Comparison of ENCODE assay signal across 20 cellular contexts in the genomic region with DNA sequence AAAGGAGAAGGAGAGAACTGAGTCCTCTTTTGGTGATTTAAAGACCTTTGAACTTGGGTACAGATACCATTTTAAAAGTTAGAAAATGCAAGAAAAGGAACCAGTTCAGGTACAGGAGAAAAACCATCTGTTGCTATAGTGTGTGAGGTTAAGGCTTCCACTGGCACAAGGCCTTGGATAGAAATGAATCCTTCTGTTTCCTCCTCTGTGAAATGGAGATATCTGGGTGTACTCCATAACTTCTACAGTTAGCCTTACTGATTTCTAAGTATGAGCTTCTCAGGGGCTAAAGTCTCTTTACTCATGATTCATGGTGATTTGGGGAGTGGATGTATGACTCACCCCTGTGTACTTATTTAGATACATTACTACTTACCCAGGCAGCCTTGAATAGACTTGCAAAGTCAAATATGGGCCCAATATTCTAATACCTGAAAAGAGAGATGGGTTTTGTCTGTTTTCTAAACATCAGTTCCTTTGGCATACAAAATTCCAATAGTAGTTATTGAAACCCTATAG.
DNase-seq lines count a peak whose midpoint lies in the region; ATAC-seq and TF ChIP-seq lines count a peak whose summit lies in the region.
"Had no signal": no experiment of that assay in that cellular context is flagged by ENCODE, and none has a peak within 500 bp of the region (broad histone marks: within the 10 kb centered on the region; RNA-seq: fewer than 3 reads in every experiment).

No MANE protein-coding gene starts in this region.

- no peak overlapping the region for H3K14ac ChIP-seq in H9 (ENCODE audit: insufficient read depth, low read length)

- H4K91ac ChIP-seq in H9 (ENCODE audit: insufficient read length, low read depth, low read length) = no peak overlapping the region

- H3K23me2 ChIP-seq in H9 (ENCODE audit: insufficient read length, low read depth, low read length, poor library complexity, severe bottlenecking) = no peaks in the 10 kb centered on the region

- H3K4me1 ChIP-seq in HEK293 (ENCODE audit: control insufficient read depth, insufficient read depth, low read length) (no peaks in the 10 kb centered on the region), gastrocnemius medialis (no peaks in the 10 kb centered on the region), H9 (ENCODE audit: insufficient read depth, low read length) (peaks cover 5% of the 10 kb centered on the region; the same call in 1 of the 2 replicates)

- no peaks in the 10 kb centered on the region for H3K9me3 ChIP-seq in HEK293 (ENCODE audit: control insufficient read depth, insufficient read depth, low read depth, low read length)
- no peaks in the 10 kb centered on the region for H3K9me3 ChIP-seq in gastrocnemius medialis
- no peaks in the 10 kb centered on the region for H3K9me3 ChIP-seq in H9 (ENCODE audit: control insufficient read depth, low read depth, low read length)
- H3K9me3 ChIP-seq: ovary had no signal

- TF ChIP-seq POLR2A in gastrocnemius medialis (IDR thresholded peaks at IDR 0.05) = no peak

- H3K23ac ChIP-seq in H9 (ENCODE audit: insufficient read length, low read depth, low read length) = no peak overlapping the region

- no peak overlapping the region for H2BK5ac ChIP-seq in H9 (ENCODE audit: insufficient read length, low read length)

- no peak overlapping the region for H3K4me3 ChIP-seq in HEK293 (ENCODE audit: low read depth, low read length)
- H3K4me3 ChIP-seq in fibroblast of the aortic adventitia (ENCODE audit: low read depth, low read length) = no peak overlapping the region
- no peak overlapping the region for H3K4me3 ChIP-seq in gastrocnemius medialis
- H3K4me3 ChIP-seq: ovary, spleen had no signal

- no peaks in the 10 kb centered on the region for H3K36me3 ChIP-seq in HEK293 (ENCODE audit: control insufficient read depth in 2 of 2, insufficient read depth in 1 of 2, low read length in 2 of 2)
- H3K36me3 ChIP-seq in gastrocnemius medialis = no peaks in the 10 kb centered on the region
- H3K36me3 ChIP-seq: ovary, spleen, WERI-Rb-1 had no signal

- no peaks in the 10 kb centered on the region for H3K27me3 Mint-ChIP-seq in activated T-helper 17 cell treated with anti-CD3 and anti-CD28 coated beads, Interleukin-2, amount 50 U/mL, for 72 hours
- H3K27me3 Mint-ChIP-seq in H9 (ENCODE audit: low read depth) = no peaks in the 10 kb centered on the region
- H3K27me3 Mint-ChIP-seq: B cell; stimulated activated naive CD8-positive, alpha-beta T cell treated with anti-CD3 and anti-CD28 coated beads, Interleukin-15, Interleukin-2, amounts not matched to agents 100 ng/mL and 50 ng/mL, for 24 hours had no signal

- H3K18ac ChIP-seq in H9 (ENCODE audit: insufficient read length, low read depth, low read length) = no peak overlapping the region

- H3K27me3 ChIP-seq in gastrocnemius medialis (no peaks in the 10 kb centered on the region), H9 (ENCODE audit: insufficient read depth, low read length) (no peaks in the 10 kb centered on the region)
- H3K27me3 ChIP-seq: ovary, spleen had no signal

- in situ Hi-C loops in gastrocnemius medialis (cut with MboI; ENCODE audit: low sequenced_read_pairs in 4 of 4) = no loop called here

- H3K4me3 Mint-ChIP-seq in activated T-helper 17 cell treated with anti-CD3 and anti-CD28 coated beads, Interleukin-2, amount 50 U/mL, for 72 hours = no peak overlapping the region
- H3K4me3 Mint-ChIP-seq in H9 = no peak overlapping the region
- H3K4me3 Mint-ChIP-seq: activated CD8-positive, alpha-beta memory T cell treated with anti-CD3 and anti-CD28 coated beads, Interleukin-2, amount 10 ng/mL, durations not matched to agents 7 days and 5 days; B cell; stimulated activated naive CD8-positive, alpha-beta T cell treated with anti-CD3 and anti-CD28 coated beads, Interleukin-15, Interleukin-2, amounts not matched to agents 100 ng/mL and 50 ng/mL, for 24 hours had no signal

- ATAC-seq in activated T-helper 17 cell treated with anti-CD3 and anti-CD28 coated beads, Interleukin-2, amount 50 U/mL, for 72 hours (replicated peaks) = peak; percentile 95
- no peak for ATAC-seq in gastrocnemius medialis
- ATAC-seq: activated CD8-positive, alpha-beta memory T cell treated with anti-CD3 and anti-CD28 coated beads, Interleukin-2, amount 10 ng/mL, durations not matched to agents 7 days and 5 days; left lobe of liver had no signal

- no peak overlapping the region for H4K5ac ChIP-seq in H9 (ENCODE audit: insufficient read length, low read depth, low read length)

- no peak overlapping the region for H2BK15ac ChIP-seq in H9 (ENCODE audit: low read depth, low read length)

- H2BK20ac ChIP-seq in H9 (ENCODE audit: low read depth, low read length, poor library complexity, severe bottlenecking) = no peak overlapping the region

- intact Hi-C loops in gastrocnemius medialis (cut with DNase I; ENCODE audit: low total_unique reads) = no loop called here

- POLR2A ChIA-PET in HEK293 (lab: Yijun Ruan, JAX) = no interaction called here

- H2AK5ac ChIP-seq in H9 (ENCODE audit: insufficient read length, low read length) = no peak overlapping the region

- peak; percentile 5 for DNase-seq in Daoy (ENCODE audit: low read depth)
- DNase-seq in fibroblast of the aortic adventitia (ENCODE audit: low read depth) = peak; percentile 21
- DNase-seq in gastrocnemius medialis = no peak
- no peak for DNase-seq in H9
- no peak for DNase-seq in GM03348 (ENCODE audit: low spot score)
- DNase-seq in NCI-H446 treated with DMSO at 0.1 percent for 48 hours (lab: John Stamatoyannopoulos, UW) = no peak
- DNase-seq: activated CD8-positive, alpha-beta memory T cell treated with anti-CD3 and anti-CD28 coated beads, Interleukin-2, amount 10 ng/mL, durations not matched to agents 7 days and 5 days; DMS153; H7; hippocampal formation; NCI-H1930; NCI-H526; ovary; spleen; WERI-Rb-1 had no signal

- no peak overlapping the region for H3K4ac ChIP-seq in H9 (ENCODE audit: low read depth, low read length)

- peaks cover 10% of the 10 kb centered on the region for H3K9me3 Mint-ChIP-seq in activated T-helper 17 cell treated with anti-CD3 and anti-CD28 coated beads, Interleukin-2, amount 50 U/mL, for 72 hours
- H3K9me3 Mint-ChIP-seq in H9 = peaks cover 10 to 11% of the 10 kb centered on the region in 2 experiments; a peak in 4 of 5 replicates

- no peak overlapping the region for H3K27ac Mint-ChIP-seq in activated T-helper 17 cell treated with anti-CD3 and anti-CD28 coated beads, Interleukin-2, amount 50 U/mL, for 72 hours
- H3K27ac Mint-ChIP-seq in H9 = no peak overlapping the region
- H3K27ac Mint-ChIP-seq: activated CD8-positive, alpha-beta memory T cell treated with anti-CD3 and anti-CD28 coated beads, Interleukin-2, amount 10 ng/mL, durations not matched to agents 7 days and 5 days; B cell; stimulated activated naive CD8-positive, alpha-beta T cell treated with anti-CD3 and anti-CD28 coated beads, Interleukin-15, Interleukin-2, amounts not matched to agents 100 ng/mL and 50 ng/mL, for 24 hours had no signal

- H2AFZ ChIP-seq in H9 (ENCODE audit: low read length) = no peak overlapping the region

- H2BK12ac ChIP-seq in H9 (ENCODE audit: insufficient read length, low read depth, low read length) = no peak overlapping the region

- no peaks in the 10 kb centered on the region for H3K36me3 Mint-ChIP-seq in activated T-helper 17 cell treated with anti-CD3 and anti-CD28 coated beads, Interleukin-2, amount 50 U/mL, for 72 hours (ENCODE audit: low read depth)
- peaks cover 2 to 11% (median 2%) of the 10 kb centered on the region in 3 experiments; a peak in 5 of 7 replicates for H3K36me3 Mint-ChIP-seq in H9 (ENCODE audit: insufficient read depth in 1 of 3, low read depth in 3 of 3)

- no peaks in the 10 kb centered on the region for H4K20me1 ChIP-seq in H9 (ENCODE audit: control insufficient read depth, insufficient read depth, insufficient read length)

- peaks cover 25% of the 10 kb centered on the region for H3K4me1 Mint-ChIP-seq in activated T-helper 17 cell treated with anti-CD3 and anti-CD28 coated beads, Interleukin-2, amount 50 U/mL, for 72 hours
- H3K4me1 Mint-ChIP-seq in H9 = peaks cover 29 to 32% of the 10 kb centered on the region in 2 experiments

- H3K4me2 ChIP-seq in H9 (ENCODE audit: insufficient read depth, insufficient read length, low read length) = no peak overlapping the region

- CTCF ChIA-PET in HEK293 (lab: Yijun Ruan, JAX) = interaction anchor here (0.6 kb wide), 1 partner anchor 131 kb away, joined by 3 read pairs; no protein-coding TSS in a partner anchor

- no peak overlapping the region for H2BK120ac ChIP-seq in H9 (ENCODE audit: low read depth, low read length, poor library complexity, severe bottlenecking)

- no peak overlapping the region for H3K56ac ChIP-seq in H9 (ENCODE audit: insufficient read length, low read depth, low read length)

- no peaks in the 10 kb centered on the region for H3K79me2 ChIP-seq in H9 (ENCODE audit: insufficient read depth, low read length)

- no peak overlapping the region for H3K9ac ChIP-seq in H9 (ENCODE audit: extremely low read depth, insufficient read length, low read length)

- no peaks in the 10 kb centered on the region for H3K79me1 ChIP-seq in H9 (ENCODE audit: insufficient read depth, low read depth, low read length, poor library complexity, severe bottlenecking)

- no peak for TF ChIP-seq CTCF in HEK293 (tag by site-specific recombination; IDR thresholded peaks at IDR 0.05)
- TF ChIP-seq CTCF in fibroblast of the aortic adventitia (IDR thresholded peaks at IDR 0.05; ENCODE audit: insufficient read depth, low read length) = no peak
- TF ChIP-seq CTCF in gastrocnemius medialis (IDR thresholded peaks at IDR 0.05 in 4 of 5, conservative IDR thresholded peaks at IDR 0.05 in 1 of 5) = no peak
- TF ChIP-seq CTCF in H9 (conservative IDR thresholded peaks at IDR 0.05) = no peak

- H3K27ac ChIP-seq in HEK293 (ENCODE audit: extremely low read depth, low read depth, low read length) (no peak overlapping the region), gastrocnemius medialis (no peak overlapping the region), H9 (ENCODE audit: insufficient read length, low read depth, low read length) (no peak overlapping the region)
- H3K27ac ChIP-seq: ovary, spleen, WERI-Rb-1 had no signal

- no peak overlapping the region for H3T11ph ChIP-seq in H9 (ENCODE audit: low read length)

- H4K8ac ChIP-seq in H9 (replicated peaks; ENCODE audit: insufficient read length, low read depth, low read length) = no peak overlapping the region

TF ChIP-seq in HEK293, 187 proteins besides CTCF, POLR2A, EP300 and RAD21:
- no peak for TF ChIP-seq HOXC10 (CRISPR knock-in tag; IDR thresholded peaks at IDR 0.05)
- no peak for TF ChIP-seq ZNF350 (tag by site-specific recombination; IDR thresholded peaks at IDR 0.05)
- TF ChIP-seq ZSCAN16 (tag by site-specific recombination; IDR thresholded peaks at IDR 0.05) = no peak
- TF ChIP-seq SETDB1 (IDR thresholded peaks at IDR 0.05; ENCODE audit: insufficient read length, low read length) = peak; percentile 69
- TF ChIP-seq SP3 (tag by site-specific recombination; IDR thresholded peaks at IDR 0.05) = no peak
- TF ChIP-seq ZBTB17 (tag by site-specific recombination; IDR thresholded peaks at IDR 0.05) = no peak
TF ChIP-seq in HEK293: peak in this region for 1.

Comparison
In these comparisons a context has a peak if more than half of its experiments do, and no peak if none do; other contexts are left out.
1. DNase-seq: peak in Daoy (single experiment) and fibroblast of the aortic adventitia (single experiment); none in gastrocnemius medialis (0 of 2), H9 (single experiment), GM03348 (single experiment) and NCI-H446 treated with DMSO at 0.1 percent for 48 hours (single experiment).